ENCODE assay signal across 11 cellular contexts in the genomic region with DNA sequence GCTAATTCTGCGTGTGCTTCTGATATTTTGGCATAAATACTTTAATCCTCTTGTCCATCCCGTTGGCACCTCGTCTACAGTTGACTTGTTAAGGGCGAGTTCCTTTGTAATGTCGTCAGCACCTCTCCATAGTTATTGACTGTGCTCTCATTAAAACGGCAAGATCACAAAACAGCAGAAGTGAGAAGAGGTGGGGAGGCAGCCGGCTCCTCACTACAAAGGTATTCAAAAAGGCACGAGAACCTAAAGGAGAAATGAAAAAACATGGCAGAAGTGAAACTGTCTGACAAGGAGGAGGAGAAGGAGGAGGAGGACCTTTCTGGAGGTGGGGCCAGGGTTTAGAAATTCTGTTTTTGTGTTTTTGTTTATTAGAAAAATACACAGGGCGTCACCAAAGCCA.
A peak's percentile ranks its signal among the peaks of the same experiment; 100 is the strongest.
DNase-seq lines count a peak whose midpoint lies in the region; ATAC-seq and TF ChIP-seq lines count a peak whose summit lies in the region.
"Had no signal": no experiment of that assay in that cellular context is flagged by ENCODE, and none has a peak within 500 bp of the region (broad histone marks: within the 10 kb centered on the region; RNA-seq: fewer than 3 reads in every experiment).

No MANE protein-coding gene starts in this region.

- no peaks in the 10 kb centered on the region for H3K36me3 Mint-ChIP-seq in nephron progenitor cell (ENCODE audit: low read depth)

- intact Hi-C loops in sigmoid colon (cut with DNase I), result no loop called here

- TF ChIP-seq POLR2A in sigmoid colon (IDR thresholded peaks at IDR 0.05), result no peak

- ATAC-seq in GM18517 (IDR thresholded peaks at IDR 0.05; ENCODE audit: unreplicated experiment), result peak; percentile 85
- ATAC-seq in GM21528 (IDR thresholded peaks at IDR 0.05; ENCODE audit: low FRiP score, unreplicated experiment), result peak; percentile 81
- ATAC-seq in HG03342 (IDR thresholded peaks at IDR 0.05; ENCODE audit: unreplicated experiment), result peak; percentile 75
- ATAC-seq: body of pancreas had no signal

- H3K27ac Mint-ChIP-seq in nephron progenitor cell, result no peak overlapping the region
- H3K27ac Mint-ChIP-seq: activated CD4-positive, alpha-beta T cell treated with anti-CD3 and anti-CD28 coated beads, Interleukin-2, amount 10 ng/mL, durations not matched to agents 7 days and 5 days had no signal

- WGBS in sigmoid colon, 2 donors, result 59 to 82% methylated on average over 9 of the region's 9 CpGs

- H3K4me1 Mint-ChIP-seq in nephron progenitor cell, result peaks cover 61% of the 10 kb centered on the region

- H3K9me3 ChIP-seq in sigmoid colon, result no peaks in the 10 kb centered on the region
- H3K9me3 ChIP-seq: body of pancreas had no signal

- no peaks in the 10 kb centered on the region for H3K9me3 Mint-ChIP-seq in nephron progenitor cell
- H3K9me3 Mint-ChIP-seq: activated CD4-positive, alpha-beta T cell treated with anti-CD3 and anti-CD28 coated beads, Interleukin-2, amount 10 ng/mL, durations not matched to agents 7 days and 5 days had no signal

- no peaks in the 10 kb centered on the region for H3K36me3 ChIP-seq in sigmoid colon

- no peak for TF ChIP-seq CTCF in sigmoid colon (IDR thresholded peaks at IDR 0.05)
- TF ChIP-seq CTCF in nephron progenitor cell (IDR thresholded peaks at IDR 0.05), result no peak

- TF ChIP-seq EP300 in sigmoid colon (IDR thresholded peaks at IDR 0.05), result no peak

- no peak overlapping the region for H3K4me3 ChIP-seq in sigmoid colon
- H3K4me3 ChIP-seq: body of pancreas had no signal

- H3K27ac ChIP-seq in sigmoid colon, result no peak overlapping the region
- H3K27ac ChIP-seq: body of pancreas had no signal

- no peaks in the 10 kb centered on the region for H3K27me3 ChIP-seq in sigmoid colon
- H3K27me3 ChIP-seq: body of pancreas had no signal

- H3K4me1 ChIP-seq in sigmoid colon, result peaks cover 0 to 4% (median 0%) of the 10 kb centered on the region in 4 donors

- DNase-seq in germinal center (ENCODE audit: low spot score) (peak; percentile 86), sigmoid colon (no peak), nephron progenitor cell (no peak), SW480 (ENCODE audit: low spot score) (no peak), NCI-H2196 treated with DMSO at 0.1 percent for 48 hours (lab: John Stamatoyannopoulos, UW; ENCODE audit: unreplicated experiment) (no peak)
- DNase-seq: activated CD4-positive, alpha-beta T cell treated with anti-CD3 and anti-CD28 coated beads, Interleukin-2, amount 10 ng/mL, durations not matched to agents 7 days and 5 days; body of pancreas; NCI-H526 treated with DMSO at 0.1 percent for 48 hours had no signal

- peaks cover 36% of the 10 kb centered on the region for H3K27me3 Mint-ChIP-seq in nephron progenitor cell (ENCODE audit: low read depth, poor library complexity)

- no peak overlapping the region for H3K4me3 Mint-ChIP-seq in nephron progenitor cell
- H3K4me3 Mint-ChIP-seq: activated CD4-positive, alpha-beta T cell treated with anti-CD3 and anti-CD28 coated beads, Interleukin-2, amount 10 ng/mL, durations not matched to agents 7 days and 5 days had no signal
